1 cellular context compared by ENCODE assay signal in genomic region chr17:63600569-63601438, GRCh38.
TF ChIP-seq lines count a peak whose summit lies in the region.

TACO1 (plus strand) TSS chr17:63600895; CDS start chr17:63601084, 189 bp downstream.

TF ChIP-seq in HEK293, 187 proteins besides CTCF, POLR2A, EP300 and RAD21 (continued from another document and continues in another):
- TF ChIP-seq ZNF292 (tag by site-specific recombination; IDR thresholded peaks at IDR 0.05; ENCODE audit: borderline replicate concordance, low read depth) (no peak), GLI2 (tag by site-specific recombination; IDR thresholded peaks at IDR 0.05; ENCODE audit: borderline replicate concordance, low read depth) (no peak), ZNF148 (tag by site-specific recombination; IDR thresholded peaks at IDR 0.05; ENCODE audit: borderline replicate concordance) (peak; percentile 85; the same call in 1 of the 2 replicates), ZNF416 (tag by site-specific recombination; IDR thresholded peaks at IDR 0.05) (no peak), ZNF449 (tag by site-specific recombination; IDR thresholded peaks at IDR 0.05) (no peak), KLF9 (tag by site-specific recombination; IDR thresholded peaks at IDR 0.05; ENCODE audit: low read depth) (peak; percentile 64; the same call in 1 of the 2 replicates), ZNF704 (tag by site-specific recombination; IDR thresholded peaks at IDR 0.05) (0 out of 2 replicates have a peak, but pooled peaks have one; percentile 71), SETDB1 (IDR thresholded peaks at IDR 0.05; ENCODE audit: insufficient read length, low read length) (no peak), ZNF366 (tag by site-specific recombination; conservative IDR thresholded peaks at IDR 0.05) (no peak), ZNF549 (tag by site-specific recombination; IDR thresholded peaks at IDR 0.05) (no peak), GFI1B (tag by site-specific recombination; IDR thresholded peaks at IDR 0.05) (peak; percentile 20; the same call in 1 of the 2 replicates), ZNF747 (tag by site-specific recombination; IDR thresholded peaks at IDR 0.05) (no peak), ZNF23 (tag by site-specific recombination; IDR thresholded peaks at IDR 0.05; ENCODE audit: borderline replicate concordance) (0 out of 2 replicates have a peak, but pooled peaks have one; percentile 24), PRDM6 (tag by site-specific recombination; IDR thresholded peaks at IDR 0.05) (no peak), PATZ1 (tag by site-specific recombination; IDR thresholded peaks at IDR 0.05) (peak; percentile 85), ZSCAN18 (tag by site-specific recombination; IDR thresholded peaks at IDR 0.05) (peak; percentile 60; the same call in 1 of the 2 replicates), ZNF146 (tag by site-specific recombination; IDR thresholded peaks at IDR 0.05) (peak; percentile 66), ZNF266 (tag by site-specific recombination; IDR thresholded peaks at IDR 0.05; ENCODE audit: low read depth) (0 out of 2 replicates have a peak, but pooled peaks have one; percentile 10), OVOL3 (tag by site-specific recombination; IDR thresholded peaks at IDR 0.05) (peak; percentile 94), PBX3 (CRISPR knock-in tag; IDR thresholded peaks at IDR 0.05) (peak; percentile 58; the same call in 1 of the 2 replicates), IKZF3 (tag by site-specific recombination; IDR thresholded peaks at IDR 0.05) (no peak), ZNF311 (tag by site-specific recombination; IDR thresholded peaks at IDR 0.05; ENCODE audit: borderline replicate concordance) (no peak), ZBTB21 (tag by site-specific recombination; IDR thresholded peaks at IDR 0.05) (peak; percentile 75), ZNF121 (tag by site-specific recombination; IDR thresholded peaks at IDR 0.05) (0 out of 2 replicates have a peak, but pooled peaks have one; percentile 25), ZNF785 (tag by site-specific recombination; IDR thresholded peaks at IDR 0.05) (no peak), ZNF701 (tag by site-specific recombination; IDR thresholded peaks at IDR 0.05) (0 out of 2 replicates have a peak, but pooled peaks have one; percentile 30), ZNF362 (tag by site-specific recombination; IDR thresholded peaks at IDR 0.05) (no peak), ZNF10 (tag by site-specific recombination; IDR thresholded peaks at IDR 0.05) (peak; percentile 56; the same call in 1 of the 2 replicates), ZNF654 (tag by site-specific recombination; IDR thresholded peaks at IDR 0.05; ENCODE audit: low read depth) (peak; percentile 25; the same call in 1 of the 2 replicates), ZNF664 (tag by site-specific recombination; IDR thresholded peaks at IDR 0.05) (peak; percentile 75; the same call in 1 of the 2 replicates), ZNF645 (tag by site-specific recombination; IDR thresholded peaks at IDR 0.05) (peak; percentile 89; the same call in 1 of the 2 replicates), ZNF433 (tag by site-specific recombination; IDR thresholded peaks at IDR 0.05; ENCODE audit: low read depth) (no peak), ZNF132 (tag by site-specific recombination; IDR thresholded peaks at IDR 0.05; ENCODE audit: borderline replicate concordance) (no peak), ZNF391 (tag by site-specific recombination; IDR thresholded peaks at IDR 0.05; ENCODE audit: borderline replicate concordance, low read depth) (peak; percentile 98), ZNF2 (tag by site-specific recombination; IDR thresholded peaks at IDR 0.05) (peak; percentile 97)
- TF ChIP-seq, protein P1, sequence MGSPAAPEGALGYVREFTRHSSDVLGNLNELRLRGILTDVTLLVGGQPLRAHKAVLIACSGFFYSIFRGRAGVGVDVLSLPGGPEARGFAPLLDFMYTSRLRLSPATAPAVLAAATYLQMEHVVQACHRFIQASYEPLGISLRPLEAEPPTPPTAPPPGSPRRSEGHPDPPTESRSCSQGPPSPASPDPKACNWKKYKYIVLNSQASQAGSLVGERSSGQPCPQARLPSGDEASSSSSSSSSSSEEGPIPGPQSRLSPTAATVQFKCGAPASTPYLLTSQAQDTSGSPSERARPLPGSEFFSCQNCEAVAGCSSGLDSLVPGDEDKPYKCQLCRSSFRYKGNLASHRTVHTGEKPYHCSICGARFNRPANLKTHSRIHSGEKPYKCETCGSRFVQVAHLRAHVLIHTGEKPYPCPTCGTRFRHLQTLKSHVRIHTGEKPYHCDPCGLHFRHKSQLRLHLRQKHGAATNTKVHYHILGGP (tag by site-specific recombination; IDR thresholded peaks at IDR 0.05): no peak
- TF ChIP-seq, protein P2, sequence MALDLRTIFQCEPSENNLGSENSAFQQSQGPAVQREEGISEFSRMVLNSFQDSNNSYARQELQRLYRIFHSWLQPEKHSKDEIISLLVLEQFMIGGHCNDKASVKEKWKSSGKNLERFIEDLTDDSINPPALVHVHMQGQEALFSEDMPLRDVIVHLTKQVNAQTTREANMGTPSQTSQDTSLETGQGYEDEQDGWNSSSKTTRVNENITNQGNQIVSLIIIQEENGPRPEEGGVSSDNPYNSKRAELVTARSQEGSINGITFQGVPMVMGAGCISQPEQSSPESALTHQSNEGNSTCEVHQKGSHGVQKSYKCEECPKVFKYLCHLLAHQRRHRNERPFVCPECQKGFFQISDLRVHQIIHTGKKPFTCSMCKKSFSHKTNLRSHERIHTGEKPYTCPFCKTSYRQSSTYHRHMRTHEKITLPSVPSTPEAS (tag by site-specific recombination; IDR thresholded peaks at IDR 0.05): peak; percentile 70
- TF ChIP-seq, protein P3, sequence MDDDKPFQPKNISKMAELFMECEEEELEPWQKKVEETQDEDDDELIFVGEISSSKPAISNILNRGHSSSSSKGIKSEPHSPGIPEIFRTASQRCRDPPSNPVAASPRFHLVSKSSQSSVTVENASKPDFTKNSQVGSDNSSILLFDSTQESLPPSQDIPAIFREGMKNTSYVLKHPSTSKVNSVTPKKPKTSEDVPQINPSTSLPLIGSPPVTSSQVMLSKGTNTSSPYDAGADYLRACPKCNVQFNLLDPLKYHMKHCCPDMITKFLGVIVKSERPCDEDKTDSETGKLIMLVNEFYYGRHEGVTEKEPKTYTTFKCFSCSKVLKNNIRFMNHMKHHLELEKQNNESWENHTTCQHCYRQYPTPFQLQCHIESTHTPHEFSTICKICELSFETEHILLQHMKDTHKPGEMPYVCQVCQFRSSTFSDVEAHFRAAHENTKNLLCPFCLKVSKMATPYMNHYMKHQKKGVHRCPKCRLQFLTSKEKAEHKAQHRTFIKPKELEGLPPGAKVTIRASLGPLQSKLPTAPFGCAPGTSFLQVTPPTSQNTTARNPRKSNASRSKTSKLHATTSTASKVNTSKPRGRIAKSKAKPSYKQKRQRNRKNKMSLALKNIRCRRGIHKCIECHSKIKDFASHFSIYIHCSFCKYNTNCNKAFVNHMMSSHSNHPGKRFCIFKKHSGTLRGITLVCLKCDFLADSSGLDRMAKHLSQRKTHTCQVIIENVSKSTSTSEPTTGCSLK (tag by site-specific recombination; IDR thresholded peaks at IDR 0.05): no peak
